Comparison of ENCODE assay signal across 9 cellular contexts in genomic region chr16:62089715-62090114, GRCh38. TPM values are rescaled to one million over a fixed set of nuclear protein-coding genes. Genes with fewer than 3 reads are reported as not detected.
"Had no signal": no experiment of that assay in that cellular context is flagged by ENCODE, and none has a peak within 500 bp of the region (broad histone marks: within the 10 kb centered on the region; RNA-seq: fewer than 3 reads in every experiment).

No MANE protein-coding gene starts in this region.

- ATAC-seq: GM23338, HCT116 had no signal

- H2AFZ ChIP-seq: GM23248, GM23338 had no signal

- H3K9ac ChIP-seq: GM23248 had no signal

- H3K4me1 ChIP-seq: HAP-1 had no signal

- H3K4me3 ChIP-seq: GM23248, GM23338, HAP-1 had no signal

- H3K9me3 ChIP-seq: HAP-1 had no signal

- H3K4me2 ChIP-seq: GM23338 had no signal

- DNase-seq: GM23248, GOT3, H7, H9, HCEC 1CT, HFFc6 had no signal

- H3K36me3 ChIP-seq: HAP-1 had no signal

- H3K27ac ChIP-seq: GM23248 had no signal

RNA-seq across cellular contexts. Expression of gene CDH8, which starts 53.5 kb away (rescaled TPM):
- total RNA-seq: GM23248, HFFc6 had no signal
- polyA plus RNA-seq: GM23248 had no signal
